Comparison of ENCODE assay signal across 25 cellular contexts in the genomic region with DNA sequence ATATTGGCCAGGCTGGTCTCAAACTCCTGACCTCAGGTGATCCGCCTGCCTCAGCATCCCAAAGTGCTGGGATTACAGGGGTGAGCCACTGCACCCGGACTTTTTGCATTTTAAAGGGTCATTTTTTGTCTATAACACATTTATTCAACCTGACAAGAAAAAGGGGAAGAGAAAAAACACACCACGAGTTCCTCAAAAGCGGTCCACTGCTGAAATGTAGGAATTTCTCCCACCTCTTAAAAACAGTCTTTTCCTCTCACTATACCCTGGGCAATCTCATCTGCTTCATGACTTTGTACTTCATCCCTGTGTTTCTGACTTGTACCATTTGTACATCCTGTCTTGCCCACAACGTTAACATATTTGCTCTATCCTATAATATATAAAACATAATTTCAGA.
A peak's percentile ranks its signal among the peaks of the same experiment; 100 is the strongest.
DNase-seq lines count a peak whose midpoint lies in the region; ATAC-seq and TF ChIP-seq lines count a peak whose summit lies in the region.
"Had no signal": no experiment of that assay in that cellular context is flagged by ENCODE, and none has a peak within 500 bp of the region (broad histone marks: within the 10 kb centered on the region; RNA-seq: fewer than 3 reads in every experiment).

No MANE protein-coding gene starts in this region.

- H3K4me1 ChIP-seq in RWPE2 (ENCODE audit: insufficient read depth, poor library complexity, severe bottlenecking): peaks cover 36% of the 10 kb centered on the region
- H3K4me1 ChIP-seq: SJSA1 had no signal

- H3K4me3 Mint-ChIP-seq in activated T-cell treated with anti-CD3 and anti-CD28 coated beads, Interleukin-2, amount 50 U/mL, for 72 hours: no peak overlapping the region
- H3K4me3 Mint-ChIP-seq: GM23338, T-helper 17 cell had no signal

- TF ChIP-seq CTCF in RWPE2 (IDR thresholded peaks at IDR 0.05; ENCODE audit: poor library complexity, severe bottlenecking): no peak

- H3K4me1 Mint-ChIP-seq in activated T-cell treated with anti-CD3 and anti-CD28 coated beads, Interleukin-2, amount 50 U/mL, for 72 hours (ENCODE audit: low read depth): no peaks in the 10 kb centered on the region
- H3K4me1 Mint-ChIP-seq: T-helper 17 cell had no signal

- H3K27ac ChIP-seq in RWPE2 (ENCODE audit: poor library complexity, severe bottlenecking): peak overlapping the region; percentile 51
- H3K27ac ChIP-seq: C4-2B, HL-60, SJSA1 had no signal

- peak; percentile 48 for DNase-seq in SIG-M5 treated with dmso at 0.1 percent for 504 hours (lab: John Stamatoyannopoulos, UW; ENCODE audit: unreplicated experiment)
- no peak for DNase-seq in SIG-M5 (lab: John Stamatoyannopoulos, UW)
- DNase-seq in MV-4-11 (lab: John Stamatoyannopoulos, UW): peak; percentile 81
- no peak for DNase-seq in RWPE2 (ENCODE audit: low spot score)
- DNase-seq in activated T-cell treated with anti-CD3 and anti-CD28 coated beads, Interleukin-2, amount 50 U/mL, for 72 hours: no peak
- DNase-seq in EL: no peak
- no peak for DNase-seq in germinal center (ENCODE audit: low spot score)
- DNase-seq: 8988T, GF-D8, HCEC 1CT, KG1, NCI-H1048, NCI-H1417 treated with DMSO at 0.1 percent for 48 hours, NCI-H187 treated with DMSO at 0.1 percent for 48 hours, NCI-H345, NCI-H524, NCI-H82, SW 1271, T-helper 17 cell had no signal

- no peak overlapping the region for H3K27ac Mint-ChIP-seq in activated T-cell treated with anti-CD3 and anti-CD28 coated beads, Interleukin-2, amount 50 U/mL, for 72 hours
- H3K27ac Mint-ChIP-seq: GM23338, T-helper 17 cell had no signal

- H3K4me3 ChIP-seq in RWPE2 (ENCODE audit: severe bottlenecking): no peak overlapping the region
- H3K4me3 ChIP-seq: GM23338, SJSA1 had no signal

- no peaks in the 10 kb centered on the region for H3K9me3 ChIP-seq in RWPE2 (ENCODE audit: severe bottlenecking)
- H3K9me3 ChIP-seq: SJSA1 had no signal

- H3K27me3 Mint-ChIP-seq in activated T-cell treated with anti-CD3 and anti-CD28 coated beads, Interleukin-2, amount 50 U/mL, for 72 hours (ENCODE audit: low read depth): no peaks in the 10 kb centered on the region
- H3K27me3 Mint-ChIP-seq: T-helper 17 cell had no signal

- H3K36me3 ChIP-seq in RWPE2 (ENCODE audit: low read depth): no peaks in the 10 kb centered on the region; the same call in 1 of the 2 replicates
- H3K36me3 ChIP-seq: SJSA1 had no signal

- H3K27me3 ChIP-seq in RWPE2 (ENCODE audit: insufficient read depth, poor library complexity, severe bottlenecking): no peaks in the 10 kb centered on the region
- H3K27me3 ChIP-seq: SJSA1 had no signal

- H3K36me3 Mint-ChIP-seq in activated T-cell treated with anti-CD3 and anti-CD28 coated beads, Interleukin-2, amount 50 U/mL, for 72 hours (ENCODE audit: insufficient read depth in 2 of 2): no peaks in the 10 kb centered on the region

- ATAC-seq in RWPE2 (ENCODE audit: low read depth): no peak
- no peak for ATAC-seq in activated T-cell treated with anti-CD3 and anti-CD28 coated beads, Interleukin-2, amount 50 U/mL, for 72 hours (replicated peaks in 1 of 2)
- ATAC-seq: GM23338, HepG2, Panc1, T-helper 17 cell had no signal

- H3K9me3 Mint-ChIP-seq in activated T-cell treated with anti-CD3 and anti-CD28 coated beads, Interleukin-2, amount 50 U/mL, for 72 hours: peaks cover 0 to 2% of the 10 kb centered on the region in 2 donors
- H3K9me3 Mint-ChIP-seq: GM23338 had no signal

Comparison
In these comparisons a context has a peak if more than half of its experiments do, and no peak if none do; other contexts are left out.
1. DNase-seq: peak in SIG-M5 treated with dmso at 0.1 percent for 504 hours (single experiment) and MV-4-11 (single experiment); none in SIG-M5 (single experiment), RWPE2 (single experiment), activated T-cell treated with anti-CD3 and anti-CD28 coated beads, Interleukin-2, amount 50 U/mL, for 72 hours (0 of 2), EL (single experiment) and germinal center (single experiment).